Comparison of ENCODE assay signal across 12 cellular contexts in genomic region chr7:18552943-18553584, GRCh38. TPM values are rescaled to one million over a fixed set of nuclear protein-coding genes. Genes with fewer than 3 reads are reported as not detected.
A peak's percentile ranks its signal among the peaks of the same experiment; 100 is the strongest.
DNase-seq lines count a peak whose midpoint lies in the region; ATAC-seq and TF ChIP-seq lines count a peak whose summit lies in the region.
"Had no signal": no experiment of that assay in that cellular context is flagged by ENCODE, and none has a peak within 500 bp of the region (broad histone marks: within the 10 kb centered on the region; RNA-seq: fewer than 3 reads in every experiment).

No MANE protein-coding gene starts in this region.

- 48 to 56% methylated on average over 7 of the region's 7 CpGs for WGBS in upper lobe of left lung, 2 donors

- no peak for TF ChIP-seq EP300 in upper lobe of left lung (IDR thresholded peaks at IDR 0.05)

- H3K9me3 ChIP-seq in upper lobe of left lung: no peaks in the 10 kb centered on the region

- H3K36me3 Mint-ChIP-seq in brain: peaks cover 8% of the 10 kb centered on the region

- H3K9me3 Mint-ChIP-seq in brain: peaks cover 0 to 2% (median 0%) of the 10 kb centered on the region in 5 experiments
- H3K9me3 Mint-ChIP-seq: activated T-cell treated with anti-CD3 and anti-CD28 coated beads, Interleukin-2, amount 50 U/mL, for 24 hours; immature natural killer cell had no signal

- DNase-seq in NCI-H146 (lab: John Stamatoyannopoulos, UW): peak; percentile 46
- DNase-seq in sciatic nerve (ENCODE audit: low spot score): no peak
- DNase-seq in occipital lobe (lab: John Stamatoyannopoulos, UW): no peak
- no peak for DNase-seq in ecto neural progenitor cell (ENCODE audit: low spot score)
- no peak for DNase-seq in upper lobe of left lung
- DNase-seq: activated T-cell treated with anti-CD3 and anti-CD28 coated beads, Interleukin-2, amount 50 U/mL, for 24 hours; immature natural killer cell; NCI-H1105 had no signal

- peaks cover 52% of the 10 kb centered on the region for H3K4me1 Mint-ChIP-seq in brain

- H3K27ac ChIP-seq in upper lobe of left lung: no peak overlapping the region

- H3K4me3 Mint-ChIP-seq in brain: peak overlapping the region in 3 of 5 experiments; percentile 13 to 80 (median 50)
- H3K4me3 Mint-ChIP-seq: activated T-cell treated with anti-CD3 and anti-CD28 coated beads, Interleukin-2, amount 50 U/mL, for 24 hours; immature natural killer cell had no signal

- TF ChIP-seq POLR2A in upper lobe of left lung (IDR thresholded peaks at IDR 0.05): no peak

- no peaks in the 10 kb centered on the region for H3K27me3 ChIP-seq in upper lobe of left lung

- peak overlapping the region in 4 of 5 experiments; percentile 58 to 90 (median 78) for H3K27ac Mint-ChIP-seq in brain
- H3K27ac Mint-ChIP-seq: activated T-cell treated with anti-CD3 and anti-CD28 coated beads, Interleukin-2, amount 50 U/mL, for 24 hours; immature natural killer cell; progenitor cell of endocrine pancreas had no signal

- ATAC-seq in GM18868 (IDR thresholded peaks at IDR 0.05; ENCODE audit: unreplicated experiment) (peak; percentile 63), sciatic nerve (peak; percentile 87), upper lobe of left lung (ENCODE audit: low FRiP score in 2 of 2) (no peak), HG03095 (IDR thresholded peaks at IDR 0.05; ENCODE audit: unreplicated experiment) (no peak)

- TF ChIP-seq CTCF in brain (conservative IDR thresholded peaks at IDR 0.05) (no peak), upper lobe of left lung (IDR thresholded peaks at IDR 0.05) (no peak)

- no peaks in the 10 kb centered on the region for H3K27me3 Mint-ChIP-seq in brain
- H3K27me3 Mint-ChIP-seq: progenitor cell of endocrine pancreas had no signal

- H3K36me3 ChIP-seq in upper lobe of left lung: no peaks in the 10 kb centered on the region

- intact Hi-C loops in sciatic nerve (cut with DNase I): loop anchor here (10.0 kb wide), 1 partner anchor 188 kb away; no protein-coding TSS in a partner anchor

- no peak overlapping the region for H3K4me3 ChIP-seq in upper lobe of left lung

- H3K4me1 ChIP-seq in upper lobe of left lung: peaks cover 0 to 8% (median 0%) of the 10 kb centered on the region in 4 donors

RNA-seq across cellular contexts. Expression of gene HDAC9, which starts 57.5 kb away (rescaled TPM):
- polyA plus RNA-seq in brain (ENCODE audit: insufficient read depth, low read depth, low replicate concordance): 18.5 TPM
- 27.6 TPM for total RNA-seq in sciatic nerve
- 175 TPM for total RNA-seq in occipital lobe
- 10 to 100 TPM in 3 of 6 donors, 1 to 10 TPM in 3; 8.4 to 23.1 (median 10.4) TPM for total RNA-seq in upper lobe of left lung

Comparison
In these comparisons a context has a peak if more than half of its experiments do, and no peak if none do; other contexts are left out.
1. ATAC-seq: peak in GM18868 (single experiment) and sciatic nerve (single experiment); none in upper lobe of left lung (0 of 2) and HG03095 (single experiment).